ENCODE assay signal across 9 cellular contexts in the genomic region with DNA sequence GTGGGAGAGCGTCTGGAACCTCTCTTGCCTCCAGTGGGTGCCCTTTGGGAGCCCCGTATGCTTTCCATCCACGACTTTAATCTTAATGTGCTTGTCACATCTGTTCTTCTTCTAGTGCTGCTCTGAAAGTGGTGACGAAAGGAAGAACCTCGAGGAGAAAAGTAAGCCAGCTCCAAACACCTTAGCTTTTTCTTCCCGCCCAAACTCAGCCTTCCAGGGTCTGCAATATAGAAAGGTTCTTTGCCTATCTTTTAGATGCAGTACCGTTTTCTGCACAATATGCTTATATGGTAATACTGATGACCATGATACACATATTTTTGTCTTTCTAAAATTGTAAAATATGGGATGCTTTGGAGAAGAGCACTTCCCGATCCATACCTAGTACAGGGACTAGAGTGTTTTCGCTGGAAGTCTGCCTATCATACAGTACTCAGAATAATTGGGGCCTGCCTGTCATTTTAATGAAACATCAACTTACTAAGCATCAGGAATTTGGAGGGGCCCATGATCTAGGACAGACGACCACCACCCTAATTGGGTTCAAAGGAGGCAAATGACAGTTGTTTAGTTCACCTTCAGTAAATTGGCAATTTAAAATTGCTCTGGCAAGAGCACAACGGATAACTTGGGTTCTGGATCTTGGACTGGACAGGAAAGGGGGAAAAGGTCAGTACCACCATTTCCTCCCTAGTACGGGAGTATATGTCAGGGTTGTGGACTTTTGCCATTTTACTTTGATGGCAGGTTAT. TPM values are rescaled to one million over a fixed set of nuclear protein-coding genes. Genes with fewer than 3 reads are reported as not detected.
A peak's percentile ranks its signal among the peaks of the same experiment; 100 is the strongest.
DNase-seq lines count a peak whose midpoint lies in the region; ATAC-seq and TF ChIP-seq lines count a peak whose summit lies in the region.
"Had no signal": no experiment of that assay in that cellular context is flagged by ENCODE, and none has a peak within 500 bp of the region (broad histone marks: within the 10 kb centered on the region; RNA-seq: fewer than 3 reads in every experiment).

No MANE protein-coding gene starts in this region.

- TF ChIP-seq CTCF in HFF-Myc (IDR thresholded peaks at IDR 0.05; ENCODE audit: low read depth, low read length, missing control alignments) (no peak), activated B cell treated with CpG ODN at 0.5 μM for 24 hours (IDR thresholded peaks at IDR 0.05) (no peak), spleen (IDR thresholded peaks at IDR 0.05 in 8 of 11, conservative IDR thresholded peaks at IDR 0.05 in 3 of 11) (no peak)

- H3K9me3 Mint-ChIP-seq in activated B cell treated with CpG ODN at 0.5 μM for 24 hours: no peaks in the 10 kb centered on the region

- H3K27ac ChIP-seq in iPS DF 6.9 (ENCODE audit: low read length) (no peak overlapping the region), spleen (peak overlapping the region in 7 of 8 donors; percentile 82 to 94 (median 91))

- H3K36me3 ChIP-seq in iPS DF 6.9 (ENCODE audit: control insufficient read depth, insufficient read depth, low read length): no peaks in the 10 kb centered on the region
- H3K36me3 ChIP-seq in spleen: peaks cover 0 to 38% (median 17%) of the 10 kb centered on the region in 6 donors

- H3K9me3 ChIP-seq in iPS DF 6.9 (ENCODE audit: control insufficient read depth, insufficient read depth, low read length) (no peaks in the 10 kb centered on the region), spleen (no peaks in the 10 kb centered on the region)

- H3K4me1 Mint-ChIP-seq in activated B cell treated with CpG ODN at 0.5 μM for 24 hours: peaks cover 33% of the 10 kb centered on the region

- H3K27ac Mint-ChIP-seq in activated B cell treated with CpG ODN at 0.5 μM for 24 hours: peak overlapping the region; percentile 96

- no peak for ATAC-seq in activated B cell treated with CpG ODN at 0.5 μM for 24 hours (ENCODE audit: low read depth)

- H3K27me3 ChIP-seq in iPS DF 6.9 (ENCODE audit: control insufficient read depth, insufficient read depth, low read length): no peaks in the 10 kb centered on the region
- H3K27me3 ChIP-seq in spleen (replicated peaks in 1 of 7): no peaks in the 10 kb centered on the region

- no peaks in the 10 kb centered on the region for H3K27me3 Mint-ChIP-seq in activated B cell treated with CpG ODN at 0.5 μM for 24 hours

- no peak for DNase-seq in HFF-Myc (ENCODE audit: extremely low read depth, low read depth)
- no peak for DNase-seq in activated B cell treated with CpG ODN at 0.5 μM for 24 hours
- DNase-seq in iPS DF 6.9 (ENCODE audit: low read depth, low spot score): no peak
- DNase-seq in spleen: no peak
- DNase-seq in cerebellar nuclear complex (lab: John Stamatoyannopoulos, UW): no peak
- DNase-seq in NCI-H187 (lab: John Stamatoyannopoulos, UW): no peak
- DNase-seq in inferior parietal cortex (ENCODE audit: extremely low spot score): no peak

- POLR2A ChIA-PET in activated B cell treated with CpG ODN at 0.5 μM for 24 hours (lab: Charles Lee): interaction anchor here (1.3 to 2.8 kb wide), 6 partner anchors 10 to 579 kb away, joined by 4 to 24 read pairs (median 6); a partner anchor contains a TSS

- WGBS in iPS DF 6.9 (ENCODE audit: insufficient coverage, insufficient read length): no CpG with 5 or more reads among the region's 12 CpGs
- 27 to 41% (median 38%) methylated on average over 12 of the region's 12 CpGs for WGBS in spleen, 5 donors

- CTCF ChIA-PET in activated B cell treated with CpG ODN at 0.5 μM for 24 hours (lab: Charles Lee): no interaction called here

- intact Hi-C loops in activated B cell treated with CpG ODN at 0.5 μM for 24 hours (cut with micrococcal nuclease): loop anchor here (1.0 to 5.0 kb wide), 6 partner anchors 11 to 1634 kb away; a partner anchor contains a TSS
- intact Hi-C loops in spleen (cut with DNase I; ENCODE audit: low total_unique reads): no loop called here

- TF ChIP-seq POLR2A in spleen (IDR thresholded peaks at IDR 0.05): no peak

- peak overlapping the region; percentile 91 for H3K4me3 Mint-ChIP-seq in activated B cell treated with CpG ODN at 0.5 μM for 24 hours

- no peaks in the 10 kb centered on the region; the same call in 1 of the 2 replicates for H3K4me1 ChIP-seq in iPS DF 6.9 (ENCODE audit: control insufficient read depth, insufficient read depth, low read length)
- peaks cover 17 to 51% (median 35%) of the 10 kb centered on the region in 6 donors for H3K4me1 ChIP-seq in spleen

- peak overlapping the region; percentile 94 for H3K4me3 ChIP-seq in HFF-Myc (replicated peaks; ENCODE audit: low read depth, low read length)
- peak overlapping the region; percentile 97 for H3K4me3 ChIP-seq in iPS DF 6.9 (ENCODE audit: low read length)
- H3K4me3 ChIP-seq in spleen: peak overlapping the region; percentile 55 to 93 (median 82)

- H3K36me3 Mint-ChIP-seq in activated B cell treated with CpG ODN at 0.5 μM for 24 hours (ENCODE audit: low read depth): peaks cover 25% of the 10 kb centered on the region

RNA-seq across cellular contexts. Expression of a gene that starts 0.9 kb away (rescaled TPM):
- total RNA-seq in activated B cell treated with CpG ODN at 0.5 μM for 24 hours (31.1 and 35.5 TPM in 2 replicates), spleen (10 to 100 TPM; 18.3 to 27.1 (median 22.7) TPM)
- polyA plus RNA-seq in spleen: 10 to 100 TPM; 12.8 to 22.4 (median 16.0) TPM

RNA-seq across cellular contexts. Expression of a gene that starts 10.8 kb away (rescaled TPM):
- 17.8 and 18.0 TPM in 2 replicates for total RNA-seq in activated B cell treated with CpG ODN at 0.5 μM for 24 hours
- total RNA-seq in spleen: 10 to 100 TPM in 1 of 7 donors, 1 to 10 TPM in 6; 3.3 to 10.1 (median 7.3) TPM
- polyA plus RNA-seq in spleen: 1 to 10 TPM; 1.5 to 8.1 (median 3.9) TPM

RNA-seq across cellular contexts. Expression of a gene that starts 48.4 kb away (rescaled TPM):
- total RNA-seq in activated B cell treated with CpG ODN at 0.5 μM for 24 hours: not detected in 2 replicates
- total RNA-seq in spleen: 1 to 10 TPM in 1 of 7 donors, not detected in 6; 1.3 TPM
- polyA plus RNA-seq in spleen: under 1 TPM in 1 of 3 donors, not detected in 2; 0.08 TPM
- total RNA-seq: dermis microvascular lymphatic vessel endothelial cell, LHCN-M2 had no signal
